8 cellular contexts compared by ENCODE assay signal in genomic region chr13:18211752-18212560, GRCh38.
DNase-seq lines count a peak whose midpoint lies in the region; ATAC-seq and TF ChIP-seq lines count a peak whose summit lies in the region.
"Not testable (repeated sequence)": the region's sequence is repeated elsewhere in the genome, so short reads cannot be mapped to it uniquely, and the experiment has no call there.

No MANE protein-coding gene starts in this region.

- H3K9me3 Mint-ChIP-seq in WTC11: peaks cover 18% of the 10 kb centered on the region

- not testable (repeated sequence) for H3K36me3 ChIP-seq in psoas muscle (ENCODE audit: insufficient read depth in 1 of 2, low read depth in 1 of 2)

- not testable (repeated sequence) for H3K27ac Mint-ChIP-seq in WTC11

- not testable (repeated sequence) for H3K4me3 ChIP-seq in AG10803 (ENCODE audit: low read length); psoas muscle

- not testable (repeated sequence) for H3K9me3 ChIP-seq in psoas muscle

- WGBS in psoas muscle, 3 donors: 71 to 81% (median 74%) methylated on average over 5 of the region's 5 CpGs

- not testable (repeated sequence) for H3K27me3 ChIP-seq in psoas muscle (ENCODE audit: insufficient read depth in 3 of 3, low read length in 2 of 3)

- H3K27ac ChIP-seq in psoas muscle: not testable (repeated sequence)

- POLR2A ChIA-PET in WTC11 (lab: Charles Lee): not testable (repeated sequence)

- DNase-seq in AG10803 (ENCODE audit: low read depth) (peak; percentile 7), left kidney (ENCODE audit: low read depth, low spot score) (peak; percentile 22), psoas muscle (peak; percentile 58 to 67)
- DNase-seq in WTC11 (ENCODE audit: low spot score): not testable (repeated sequence)
- peak; percentile 6 for DNase-seq in central memory CD4-positive, alpha-beta T cell

- intact Hi-C loops in psoas muscle (cut with DNase I): not testable (repeated sequence)

- H3K36me3 Mint-ChIP-seq in WTC11: peaks cover 20% of the 10 kb centered on the region

- H3K27me3 Mint-ChIP-seq in WTC11 (ENCODE audit: low read depth): not testable (repeated sequence)

- CTCF ChIA-PET in WTC11 (lab: Charles Lee): not testable (repeated sequence)

- H3K4me3 Mint-ChIP-seq in WTC11: not testable (repeated sequence)

- not testable (repeated sequence) for H3K4me1 Mint-ChIP-seq in WTC11

- ATAC-seq in GM19324 (IDR thresholded peaks at IDR 0.05; ENCODE audit: low FRiP score, unreplicated experiment): peak; percentile 85
- ATAC-seq in HG02610 (IDR thresholded peaks at IDR 0.05; ENCODE audit: unreplicated experiment): peak; percentile 91
- ATAC-seq in HG03442 (IDR thresholded peaks at IDR 0.05; ENCODE audit: unreplicated experiment): peak; percentile 88
- ATAC-seq in WTC11: peak; percentile 85
- peak; percentile 84 to 92 (median 86) for ATAC-seq in psoas muscle

- not testable (repeated sequence) for H3K4me1 ChIP-seq in psoas muscle

- not testable (repeated sequence) for TF ChIP-seq CTCF in AG10803 (conservative IDR thresholded peaks at IDR 0.05; ENCODE audit: low read length); WTC11 (IDR thresholded peaks at IDR 0.05); psoas muscle (IDR thresholded peaks at IDR 0.05)
